ENCODE assay signal across 8 cellular contexts in the genomic region with DNA sequence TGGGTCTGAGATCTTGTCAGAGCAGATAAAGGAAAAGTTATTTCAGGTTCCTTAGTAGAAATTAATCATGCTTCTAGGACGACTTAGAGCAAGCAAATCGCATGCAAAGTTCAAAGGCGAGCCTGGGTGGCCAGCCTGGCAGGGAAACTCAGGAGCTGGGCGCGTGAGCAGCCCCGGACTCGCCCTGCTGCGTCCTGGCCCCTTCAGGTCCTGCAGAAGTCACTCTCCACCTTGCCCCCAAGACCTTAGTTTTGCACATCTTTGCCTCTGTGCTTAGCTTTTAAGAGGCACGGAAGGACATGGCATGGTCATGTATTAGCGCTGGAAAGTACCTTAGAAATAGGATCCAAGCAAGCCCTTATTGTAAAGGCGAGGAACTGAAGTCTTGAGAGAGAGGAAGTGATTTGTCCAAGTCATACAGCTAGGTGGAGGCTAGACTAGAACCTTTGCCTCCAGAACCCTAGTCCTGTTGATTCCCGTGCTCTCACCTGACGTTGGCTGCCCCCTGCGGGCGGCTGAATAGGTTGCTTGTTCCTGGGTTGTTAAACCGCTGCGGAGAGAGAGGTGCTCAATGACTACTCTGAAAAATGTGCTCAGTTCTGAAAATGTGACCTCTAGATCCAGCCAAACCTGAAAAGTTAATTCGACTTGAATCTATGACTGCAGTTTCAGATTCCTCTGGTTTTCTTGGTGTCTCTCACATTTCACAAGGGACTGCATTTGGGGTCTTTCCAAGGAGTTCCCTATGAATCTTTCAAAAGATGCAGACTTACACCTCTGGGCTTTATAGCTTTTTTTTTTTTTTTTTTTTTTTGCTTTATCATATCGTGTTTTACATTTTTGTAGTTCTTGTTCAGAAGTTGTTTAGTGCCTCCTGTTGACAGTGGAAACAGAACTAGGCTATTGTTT. TPM values are rescaled to one million over a fixed set of nuclear protein-coding genes. Genes with fewer than 3 reads are reported as not detected.
DNase-seq lines count a peak whose midpoint lies in the region; ATAC-seq and TF ChIP-seq lines count a peak whose summit lies in the region.

No MANE protein-coding gene starts in this region.

- H3K36me3 ChIP-seq in DND-41 (ENCODE audit: insufficient read depth, low read length) (peaks cover 71% of the 10 kb centered on the region), IMR-90 (ENCODE audit: control insufficient read depth, insufficient read depth, low read length) (no peaks in the 10 kb centered on the region), SJCRH30 (no peaks in the 10 kb centered on the region; the same call in none of the 2 replicates), smooth muscle cell (ENCODE audit: low read depth) (no peaks in the 10 kb centered on the region)

- WGBS in IMR-90 (ENCODE audit: extremely low coverage in 2 of 2, insufficient read length in 1 of 2), 2 experiments = 27% methylated on average over 4 of the region's 19 CpGs; no CpG with 5 or more reads in 1 of the 2 experiments
- WGBS in smooth muscle cell (ENCODE audit: low lambda C conversion rate) = 7% methylated on average over 19 of the region's 19 CpGs

- H4K5ac ChIP-seq in IMR-90 (ENCODE audit: low read depth, low read length) = no peak overlapping the region

- H2AK9ac ChIP-seq in IMR-90 (replicated peaks; ENCODE audit: low read depth, low read length, poor library complexity) = no peak overlapping the region

- H3K9me1 ChIP-seq in IMR-90 (ENCODE audit: insufficient read depth, low read length) = no peaks in the 10 kb centered on the region

- H3K4me1 ChIP-seq in DND-41 (ENCODE audit: insufficient read depth, low read length) (peaks cover 58% of the 10 kb centered on the region), IMR-90 (ENCODE audit: control insufficient read depth, insufficient read depth, low read length) (peaks cover 4% of the 10 kb centered on the region; the same call in 1 of the 2 replicates), SJCRH30 (no peaks in the 10 kb centered on the region; the same call in 1 of the 2 replicates), smooth muscle cell (ENCODE audit: low read depth) (peaks cover 5% of the 10 kb centered on the region)

- dilution Hi-C loops in IMR-90 (cut with HindIII; ENCODE audit: low sequenced_read_pairs, unreplicated experiment) = no loop called here

- H3K27ac ChIP-seq in DND-41 (ENCODE audit: low read length) (peak overlapping the region; percentile 97), IMR-90 (ENCODE audit: insufficient read depth, low read length) (no peak overlapping the region), SJCRH30 (no peak overlapping the region), smooth muscle cell (ENCODE audit: low read depth) (no peak overlapping the region)

- H2AFZ ChIP-seq in DND-41 (ENCODE audit: low read depth, low read length) (peak overlapping the region; percentile 45; the same call in 1 of the 2 replicates), IMR-90 (replicated peaks; ENCODE audit: low read length, poor library complexity) (peak overlapping the region; percentile 69), smooth muscle cell (ENCODE audit: low read depth) (no peak overlapping the region)

- H2AK5ac ChIP-seq in IMR-90 (ENCODE audit: low read depth, low read length) = no peak overlapping the region

- H3K14ac ChIP-seq in IMR-90 (replicated peaks; ENCODE audit: low read depth, low read length) = no peak overlapping the region

- no peak overlapping the region for H3K18ac ChIP-seq in IMR-90 (ENCODE audit: low read depth, low read length)

- no peak overlapping the region for H2BK120ac ChIP-seq in IMR-90 (ENCODE audit: low read depth, low read length)

- no peak overlapping the region for H2BK20ac ChIP-seq in IMR-90 (ENCODE audit: low read depth, low read length)

- no peak overlapping the region for H4K91ac ChIP-seq in IMR-90 (ENCODE audit: insufficient read depth, low read depth, low read length)

- H3K79me2 ChIP-seq in DND-41 (ENCODE audit: insufficient read depth, low read length) (peaks cover 80% of the 10 kb centered on the region), smooth muscle cell (ENCODE audit: low read depth) (no peaks in the 10 kb centered on the region)

- peaks cover 32% of the 10 kb centered on the region for H3K4me1 Mint-ChIP-seq in activated naive CD4-positive, alpha-beta T cell treated with anti-CD3 and anti-CD28 coated beads, Interleukin-2, amount 10 ng/mL, durations not matched to agents 7 days and 5 days

- peak overlapping the region; percentile 93 for H3K9ac ChIP-seq in DND-41 (ENCODE audit: low read depth, low read length)
- no peak overlapping the region for H3K9ac ChIP-seq in IMR-90 (ENCODE audit: low read depth, low read length)
- H3K9ac ChIP-seq in smooth muscle cell (ENCODE audit: low read depth) = no peak overlapping the region

- no peak overlapping the region for H2BK15ac ChIP-seq in IMR-90 (ENCODE audit: low read depth, low read length)

- no peak overlapping the region for H3K56ac ChIP-seq in IMR-90 (ENCODE audit: extremely low read depth, insufficient read depth, low read length)

- H3K4me3 Mint-ChIP-seq in activated naive CD4-positive, alpha-beta T cell treated with anti-CD3 and anti-CD28 coated beads, Interleukin-2, amount 10 ng/mL, durations not matched to agents 7 days and 5 days = peak overlapping the region; percentile 89

- H3K27ac Mint-ChIP-seq in activated naive CD4-positive, alpha-beta T cell treated with anti-CD3 and anti-CD28 coated beads, Interleukin-2, amount 10 ng/mL, durations not matched to agents 7 days and 5 days = peak overlapping the region; percentile 87

- H3K79me1 ChIP-seq in IMR-90 (ENCODE audit: low read depth in 1 of 2, low read length in 2 of 2) = no peaks in the 10 kb centered on the region

- BruUV-seq in IMR-90 (replicated peaks; lab: Mats Ljungman, UMichigan) = no TSS peak

- ATAC-seq in DND-41 (ENCODE audit: insufficient read depth, low read depth) = peak; percentile 58
- peak; percentile 37 for ATAC-seq in GM21526 (IDR thresholded peaks at IDR 0.05; ENCODE audit: low FRiP score, unreplicated experiment)
- no peak for ATAC-seq in IMR-90 (ENCODE audit: low read depth)

- intact Hi-C loops in IMR-90 (cut with micrococcal nuclease) = loop anchor here (5.0 kb wide), 1 partner anchor 239 kb away; no protein-coding TSS in a partner anchor

- H3K4me2 ChIP-seq in DND-41 (ENCODE audit: insufficient read depth, low read length) = peak overlapping the region; percentile 94
- peak overlapping the region; percentile 26; the same call in 1 of the 2 replicates for H3K4me2 ChIP-seq in IMR-90 (ENCODE audit: low read depth, low read length)
- peak overlapping the region; percentile 97 for H3K4me2 ChIP-seq in smooth muscle cell

- TF ChIP-seq POLR2A in IMR-90 (IDR thresholded peaks at IDR 0.05; ENCODE audit: low read depth, low read length) = no peak

- POLR2A ChIA-PET in IMR-90 (lab: Charles Lee; ENCODE audit: unreplicated experiment) = no interaction called here

- H2BK5ac ChIP-seq in IMR-90 (ENCODE audit: low read depth, low read length, poor library complexity, severe bottlenecking) = no peak overlapping the region

- DNase-seq in DND-41 = peak; percentile 87
- DNase-seq in IMR-90 = peak; percentile 28
- DNase-seq in SJCRH30 = peak; percentile 7 to 25
- peak; percentile 87 for DNase-seq in activated naive CD4-positive, alpha-beta T cell treated with anti-CD3 and anti-CD28 coated beads, Interleukin-2, amount 10 ng/mL, durations not matched to agents 7 days and 5 days
- DNase-seq in iPS DF 19.7 (ENCODE audit: low read depth, low spot score) = peak; percentile 79
- no peak for DNase-seq in smooth muscle cell (lab: John Stamatoyannopoulos, UW; ENCODE audit: unreplicated experiment)
- no peak for DNase-seq in amniotic stem cell (lab: John Stamatoyannopoulos, UW)

- TF ChIP-seq RAD21 in IMR-90 (IDR thresholded peaks at IDR 0.05; ENCODE audit: low read length) = peak; percentile 34

- H3K4me3 ChIP-seq in DND-41 (ENCODE audit: low read depth in 1 of 2, low read length in 2 of 2) = peak overlapping the region; percentile 88 to 98
- no peak overlapping the region for H3K4me3 ChIP-seq in IMR-90 (ENCODE audit: insufficient read depth, low read depth, low read length)
- peak overlapping the region; percentile 81; the same call in 1 of the 2 replicates for H3K4me3 ChIP-seq in SJCRH30
- H3K4me3 ChIP-seq in smooth muscle cell = peak overlapping the region; percentile 66

- no peaks in the 10 kb centered on the region for H3K27me3 ChIP-seq in DND-41 (ENCODE audit: insufficient read depth, low read length, poor library complexity)
- peaks cover 32% of the 10 kb centered on the region for H3K27me3 ChIP-seq in IMR-90 (ENCODE audit: control insufficient read depth, insufficient read depth, low read length)
- H3K27me3 ChIP-seq in SJCRH30 = no peaks in the 10 kb centered on the region; the same call in 1 of the 2 replicates
- H3K27me3 ChIP-seq in smooth muscle cell (ENCODE audit: low read depth) = peaks cover 91% of the 10 kb centered on the region

- no peaks in the 10 kb centered on the region for H3F3A ChIP-seq in smooth muscle cell (ENCODE audit: low read depth)

- no peak overlapping the region for H3K4ac ChIP-seq in IMR-90 (ENCODE audit: low read depth, low read length)

- H4K20me1 ChIP-seq in DND-41 (ENCODE audit: insufficient read depth, low read length) (peaks cover 50% of the 10 kb centered on the region), IMR-90 (ENCODE audit: insufficient read depth, low read length) (no peaks in the 10 kb centered on the region), smooth muscle cell (ENCODE audit: low read depth) (no peaks in the 10 kb centered on the region)

- TF ChIP-seq CTCF in DND-41 (IDR thresholded peaks at IDR 0.05; ENCODE audit: borderline replicate concordance, extremely low read depth, low read length, poor library complexity, severe bottlenecking) = peak; percentile 85
- TF ChIP-seq CTCF in IMR-90 (conservative IDR thresholded peaks at IDR 0.05; ENCODE audit: low read depth, low read length) = peak; percentile 36
- TF ChIP-seq CTCF in smooth muscle cell (IDR thresholded peaks at IDR 0.05; ENCODE audit: borderline replicate concordance, insufficient read depth, poor library complexity, severe bottlenecking) = peak; percentile 42

- peaks cover 6% of the 10 kb centered on the region for H3K36me3 Mint-ChIP-seq in activated naive CD4-positive, alpha-beta T cell treated with anti-CD3 and anti-CD28 coated beads, Interleukin-2, amount 10 ng/mL, durations not matched to agents 7 days and 5 days

- H3K27me3 Mint-ChIP-seq in activated naive CD4-positive, alpha-beta T cell treated with anti-CD3 and anti-CD28 coated beads, Interleukin-2, amount 10 ng/mL, durations not matched to agents 7 days and 5 days = no peaks in the 10 kb centered on the region

- H4K8ac ChIP-seq in IMR-90 (ENCODE audit: low read depth in 2 of 2, low read length in 2 of 2) = no peak overlapping the region

- CTCF ChIA-PET in IMR-90 (lab: Yijun Ruan, JAX) = interaction anchor here (0.5 to 0.9 kb wide), 2 partner anchors 27 to 216 kb away, joined by 3 read pairs; no protein-coding TSS in a partner anchor
- CTCF ChIA-PET in activated naive CD4-positive, alpha-beta T cell treated with anti-CD3 and anti-CD28 coated beads, Interleukin-2, amount 10 ng/mL, durations not matched to agents 7 days and 5 days (lab: Charles Lee) = interaction anchor here (0.6 to 5.4 kb wide), 38 partner anchors 12 to 257 kb away, joined by 3 to 73 read pairs (median 3); no protein-coding TSS in a partner anchor

- H3K9me3 ChIP-seq in DND-41 (ENCODE audit: insufficient read depth, low read length, severe bottlenecking) (no peaks in the 10 kb centered on the region), IMR-90 (ENCODE audit: control insufficient read depth, insufficient read depth, low read length) (no peaks in the 10 kb centered on the region), SJCRH30 (replicated peaks) (no peaks in the 10 kb centered on the region), smooth muscle cell (replicated peaks; ENCODE audit: low read depth) (no peaks in the 10 kb centered on the region)

- in situ Hi-C loops in IMR-90 (cut with MboI; ENCODE audit: low sequenced_read_pairs) = no loop called here

- H3K9me3 Mint-ChIP-seq in activated naive CD4-positive, alpha-beta T cell treated with anti-CD3 and anti-CD28 coated beads, Interleukin-2, amount 10 ng/mL, durations not matched to agents 7 days and 5 days = no peaks in the 10 kb centered on the region

- H3K23ac ChIP-seq in IMR-90 (ENCODE audit: low read depth, low read length) = no peak overlapping the region

RNA-seq across cellular contexts. Expression of gene MYB, which starts 2.7 kb away (rescaled TPM):
- 0.83 and 0.90 TPM in 2 replicates for total RNA-seq in IMR-90 (2012; rRNA removed)
- 0.22 and 0.44 TPM in 2 replicates for polyA plus RNA-seq in IMR-90 (2012; rRNA removed)
- polyA plus RNA-seq in IMR-90 (2012; cell fraction: cytosol; rRNA removed) = 0.07 and 0.23 TPM in 2 replicates
- 0.11 and 0.55 TPM in 2 replicates for polyA plus RNA-seq in IMR-90 (2012; cell fraction: nucleus; rRNA removed; ENCODE audit: low replicate concordance)
- 5.3 and 6.4 TPM in 2 replicates for total RNA-seq in SJCRH30 (2014; rRNA removed; shearing (Covaris generic))
- total RNA-seq in smooth muscle cell = 1.2 TPM in 1 of 2 replicates, not detected in the other
- polyA plus RNA-seq in smooth muscle cell = 0.06 and 0.25 TPM in 2 replicates

Comparison
In these comparisons a context has a peak if more than half of its experiments do, and no peak if none do; other contexts are left out.
1. DNase-seq: peak in DND-41 (single experiment), IMR-90 (single experiment), SJCRH30 (2 of 2), activated naive CD4-positive, alpha-beta T cell treated with anti-CD3 and anti-CD28 coated beads, Interleukin-2, amount 10 ng/mL, durations not matched to agents 7 days and 5 days (single experiment) and iPS DF 19.7 (single experiment); none in smooth muscle cell (single experiment) and amniotic stem cell (single experiment).
2. H3K4me2 ChIP-seq: peak in every context shown above with its lines; median percentile 97 in smooth muscle cell; 94 in DND-41; 26 in IMR-90.
3. Peak in every context shown above with its lines, with median percentiles within 50 percentile points of each other: CTCF ChIP-seq.